Comparison of ENCODE assay signal across 8 cellular contexts in genomic region chr7:150045596-150045995, GRCh38.
A peak's percentile ranks its signal among the peaks of the same experiment; 100 is the strongest.
DNase-seq lines count a peak whose midpoint lies in the region; ATAC-seq, FAIRE-seq and TF ChIP-seq lines count a peak whose summit lies in the region.
"Not testable (repeated sequence)": the region's sequence is repeated elsewhere in the genome, so short reads cannot be mapped to it uniquely, and the experiment has no call there.

No MANE protein-coding gene starts in this region.

- CTCF ChIA-PET in HepG2 (lab: Yijun Ruan, JAX; ENCODE audit: low intra/inter-chr PET ratio, low total read pairs) = not testable (repeated sequence)

- H4K20me1 ChIP-seq in GM23248 (ENCODE audit: insufficient read depth); MM.1S (ENCODE audit: insufficient read depth, low read length); fibroblast of lung (ENCODE audit: control insufficient read depth, extremely low read depth, insufficient read depth, low read length); HepG2 (ENCODE audit: insufficient read depth, low read length): not testable (repeated sequence)

- TF ChIP-seq POLR2A in HepG2 (IDR thresholded peaks at IDR 0.05; ENCODE audit: insufficient read depth in 1 of 2, low read depth in 2 of 2, low read length in 2 of 2) = not testable (repeated sequence)

- POLR2A ChIA-PET in HepG2 (lab: Yijun Ruan, JAX) = not testable (repeated sequence)

- H3K36me3 Mint-ChIP-seq in brain = not testable (repeated sequence)

- TF ChIP-seq RAD21 in HepG2 (CRISPR knock-in tag; IDR thresholded peaks at IDR 0.05) = not testable (repeated sequence)

- H3K27ac ChIP-seq in GM23248; MM.1S (ENCODE audit: low read length); fibroblast of lung (ENCODE audit: insufficient read depth, low read length); HepG2 (ENCODE audit: extremely low read length, insufficient read depth, low read length): not testable (repeated sequence)

- H3K4me3 ChIP-seq in AG10803 (ENCODE audit: low read length); GM23248; MM.1S (ENCODE audit: low read length); fibroblast of lung (replicated peaks in 1 of 4; ENCODE audit: control extremely low read depth in 1 of 4, insufficient read depth in 1 of 4, low read depth in 3 of 4, low read length in 4 of 4); HepG2 (replicated peaks in 1 of 3; ENCODE audit: insufficient read depth in 1 of 3, low read depth in 2 of 3, low read length in 3 of 3); retinal pigment epithelial cell (ENCODE audit: low read length): not testable (repeated sequence)

- BruUV-seq in HepG2 (replicated peaks; lab: Mats Ljungman, UMichigan) = not testable (repeated sequence)

- WGBS in GM23248 (ENCODE audit: low coverage in 1 of 2, low lambda C conversion rate in 2 of 2, missing lambda C conversion rate in 2 of 2), 2 experiments = 0 to 1% methylated on average over 2 of the region's 2 CpGs
- WGBS in HepG2 (ENCODE audit: low lambda C conversion rate) = 6% methylated on average over 2 of the region's 2 CpGs

- ATAC-seq in HepG2 = not testable (repeated sequence)

- intact Hi-C loops in HepG2 (cut with micrococcal nuclease; ENCODE audit: unreplicated experiment) = not testable (repeated sequence)

- H3K27ac Mint-ChIP-seq in brain = not testable (repeated sequence)

- not testable (repeated sequence) for H3K4me1 ChIP-seq in GM23248 (ENCODE audit: insufficient read depth); MM.1S (ENCODE audit: low read length); fibroblast of lung (ENCODE audit: control insufficient read depth, extremely low read depth, insufficient read depth, low read length); HepG2 (ENCODE audit: insufficient read depth, low read length)

- H3K9me3 Mint-ChIP-seq in brain = not testable (repeated sequence)

- H3K4me3 Mint-ChIP-seq in brain = peak overlapping the region in 3 of 5 experiments; percentile 33 to 82 (median 50)

- TF ChIP-seq EP300 in HepG2 (IDR thresholded peaks at IDR 0.05; ENCODE audit: low read depth in 2 of 2, low read length in 2 of 2); HepG2 (CRISPR knock-in tag; IDR thresholded peaks at IDR 0.05; ENCODE audit: borderline replicate concordance): not testable (repeated sequence)

- not testable (repeated sequence) for H3F3A ChIP-seq in GM23248 (ENCODE audit: insufficient read depth); MM.1S (ENCODE audit: insufficient read depth, low read length)

- FAIRE-seq in HepG2 (lab: Jason Lieb, UNC) = not testable (repeated sequence)

- H2AFZ ChIP-seq in GM23248; MM.1S (ENCODE audit: low read length); fibroblast of lung (ENCODE audit: low read length); HepG2 (ENCODE audit: low read length): not testable (repeated sequence)

- DNase-seq in AG10803 (ENCODE audit: low read depth); MM.1S; HepG2 (ENCODE audit: low spot score); retinal pigment epithelial cell (ENCODE audit: low read depth): not testable (repeated sequence)
- peak; percentile 2 for DNase-seq in GM23248
- DNase-seq in RKO (ENCODE audit: low spot score) = peak; percentile 15
- DNase-seq in fibroblast of lung (ENCODE audit: low read depth in 2 of 2) = peak in 1 of 2 donors; percentile 11

- H3K4me2 ChIP-seq in GM23248 (ENCODE audit: unreplicated experiment); MM.1S (ENCODE audit: low read depth, low read length); fibroblast of lung (ENCODE audit: extremely low read depth, insufficient read depth, low read length); HepG2 (ENCODE audit: low read depth, low read length): not testable (repeated sequence)

- not testable (repeated sequence) for H3K9ac ChIP-seq in GM23248; MM.1S (ENCODE audit: low read length); fibroblast of lung (ENCODE audit: insufficient read depth, low read length); HepG2 (ENCODE audit: insufficient read depth, low read depth, low read length)

- TF ChIP-seq CTCF in AG10803 (conservative IDR thresholded peaks at IDR 0.05; ENCODE audit: low read length) = peak; percentile 32
- TF ChIP-seq CTCF in MM.1S (IDR thresholded peaks at IDR 0.05; ENCODE audit: low read length) = peak; percentile 10; the same call in 1 of the 2 replicates
- TF ChIP-seq CTCF in brain (conservative IDR thresholded peaks at IDR 0.05) = peak; percentile 38 to 58
- TF ChIP-seq CTCF in fibroblast of lung (conservative IDR thresholded peaks at IDR 0.05 in 1 of 2, IDR thresholded peaks at IDR 0.05 in 1 of 2; ENCODE audit: low read depth in 1 of 2, low read length in 2 of 2) = peak; percentile 5 to 25
- TF ChIP-seq CTCF in HepG2 (CRISPR knock-in tag; IDR thresholded peaks at IDR 0.05) = not testable (repeated sequence)
- peak; percentile 14 for TF ChIP-seq CTCF in retinal pigment epithelial cell (conservative IDR thresholded peaks at IDR 0.05; ENCODE audit: low read depth, low read length)

- H3K27me3 ChIP-seq in GM23248 (replicated peaks; ENCODE audit: insufficient read depth); MM.1S (replicated peaks; ENCODE audit: insufficient read depth, low read length); fibroblast of lung (ENCODE audit: control insufficient read depth, insufficient read depth, low read length); HepG2 (ENCODE audit: control insufficient read depth in 1 of 2, insufficient read depth in 2 of 2, low read length in 2 of 2): not testable (repeated sequence)

- not testable (repeated sequence) for H3K9me3 ChIP-seq in GM23248 (ENCODE audit: low read depth); MM.1S (replicated peaks; ENCODE audit: insufficient read depth, low read length); fibroblast of lung (ENCODE audit: control insufficient read depth, insufficient read depth, low read depth, low read length); HepG2 (ENCODE audit: low read length)

- in situ Hi-C loops in GM23248 (cut with MboI) = not testable (repeated sequence)
- in situ Hi-C loops in HepG2 (cut with HindIII; ENCODE audit: extremely low pct_ligation_motif_present, low pct_unique_long_range_greater_than_20kb) = loop anchor here (25.0 kb wide), 1 partner anchor 183 kb away; the partner anchor contains the start of gene ATP6V0E2

- peaks cover 28% of the 10 kb centered on the region for H3K27me3 Mint-ChIP-seq in brain

- not testable (repeated sequence) for H3K9me2 ChIP-seq in GM23248 (ENCODE audit: insufficient read depth); MM.1S (replicated peaks; ENCODE audit: insufficient read depth, low read length)

- not testable (repeated sequence) for H3K36me3 ChIP-seq in GM23248 (ENCODE audit: low read depth); MM.1S (replicated peaks; ENCODE audit: insufficient read depth, low read length); fibroblast of lung (ENCODE audit: control insufficient read depth, insufficient read depth, low read length); HepG2 (replicated peaks in 1 of 2; ENCODE audit: control insufficient read depth in 1 of 2, insufficient read depth in 2 of 2, low read length in 2 of 2)

- not testable (repeated sequence) for H3K79me2 ChIP-seq in GM23248 (ENCODE audit: insufficient read depth); MM.1S (ENCODE audit: low read length); fibroblast of lung (ENCODE audit: control insufficient read depth, insufficient read depth, low read length); HepG2 (ENCODE audit: insufficient read depth, low read length)

- peaks cover 12% of the 10 kb centered on the region for H3K4me1 Mint-ChIP-seq in brain

TF ChIP-seq in HepG2, 621 proteins besides CTCF, POLR2A, EP300 and RAD21:
- peak; percentile 54 for TF ChIP-seq STAG1 (CRISPR knock-in tag; IDR thresholded peaks at IDR 0.05)
